1 cellular context compared by ENCODE assay signal in genomic region chr5:115895821-115896220, GRCh38.
A peak's percentile ranks its signal among the peaks of the same experiment; 100 is the strongest.
TF ChIP-seq lines count a peak whose summit lies in the region.

No MANE protein-coding gene starts in this region.

TF ChIP-seq in IMR-90, 13 proteins besides CTCF, POLR2A, EP300 and RAD21:
- TF ChIP-seq FOS (IDR thresholded peaks at IDR 0.05; ENCODE audit: low read depth, low read length) = peak; percentile 33; the same call in 1 of the 2 replicates
- no peak for TF ChIP-seq ELK1 (IDR thresholded peaks at IDR 0.05; ENCODE audit: borderline replicate concordance, low read depth, low read length)
- no peak for TF ChIP-seq MXI1 (IDR thresholded peaks at IDR 0.05; ENCODE audit: borderline replicate concordance, low read depth, low read length)
- TF ChIP-seq MAZ (IDR thresholded peaks at IDR 0.05; ENCODE audit: borderline replicate concordance, low read depth, low read length) = no peak
- no peak for TF ChIP-seq CHD1 (IDR thresholded peaks at IDR 0.05; ENCODE audit: low read depth, low read length)
- no peak for TF ChIP-seq BHLHE40 (IDR thresholded peaks at IDR 0.05; ENCODE audit: low read depth, low read length)
- no peak for TF ChIP-seq CEBPB (IDR thresholded peaks at IDR 0.05; ENCODE audit: low read depth, low read length)
- TF ChIP-seq MAFK (IDR thresholded peaks at IDR 0.05; ENCODE audit: low read depth, low read length) = no peak
